In the genomic region with DNA sequence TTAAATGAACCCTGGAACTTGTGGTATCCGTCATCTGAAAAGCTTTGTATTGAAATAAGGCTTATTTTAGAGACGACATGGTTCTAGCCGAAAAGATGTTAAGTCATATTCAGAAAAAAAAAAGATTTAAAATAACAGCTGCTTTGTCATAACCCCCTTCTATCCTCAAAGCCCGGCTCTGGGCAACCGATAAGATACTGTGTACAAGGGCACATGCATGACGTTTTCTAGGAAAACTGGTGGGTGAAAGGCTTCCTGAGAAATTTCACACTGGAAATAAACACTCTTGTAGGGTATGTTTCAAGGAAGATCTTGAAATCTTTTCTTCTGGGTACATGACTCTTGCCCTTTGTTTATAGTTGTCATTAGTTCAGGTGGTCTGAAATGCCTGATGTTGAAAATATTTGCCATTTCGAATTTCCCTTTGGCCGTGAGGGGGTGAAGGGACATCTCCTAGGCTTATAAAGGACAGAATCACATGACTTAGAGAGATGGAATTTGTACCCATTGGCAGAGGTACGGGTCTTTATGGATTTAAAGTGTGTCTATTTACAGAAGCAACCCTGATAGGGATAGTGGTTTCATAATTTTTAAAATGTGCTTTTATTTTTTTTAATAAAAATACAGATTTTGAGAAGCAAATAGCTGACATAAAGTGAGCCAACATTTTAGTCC, we compare ENCODE assay signal across 21 cellular contexts.
"Had no signal": no experiment of that assay in that cellular context is flagged by ENCODE, and none has a peak within 500 bp of the region (broad histone marks: within the 10 kb centered on the region; RNA-seq: fewer than 3 reads in every experiment).

No MANE protein-coding gene starts in this region.

- H3K4me2 ChIP-seq: SK-N-SH had no signal

- H3K9ac ChIP-seq: SK-N-SH had no signal

- ATAC-seq: activated CD4-positive, alpha-beta T cell treated with anti-CD3 and anti-CD28 coated beads for 36 hours; WTC11 had no signal

- H3K9me3 ChIP-seq: ascending aorta, breast epithelium, esophagus squamous epithelium, ovary, sigmoid colon, SK-N-SH, suprapubic skin had no signal

- H3K27ac ChIP-seq: breast epithelium, ovary, suprapubic skin had no signal

- H3K27ac Mint-ChIP-seq: activated CD4-positive, alpha-beta T cell treated with anti-CD3 and anti-CD28 coated beads for 36 hours; activated naive CD4-positive, alpha-beta T cell treated with anti-CD3 and anti-CD28 coated beads, Interleukin-2, amount 50 U/mL, for 24 hours; mesothelial cell of epicardium; nephron; T-helper 2 cell treated with Interferon-gamma antibody and Interleukin-4, amounts not matched to agents 5 μg/mL and 100 μg/mL, for 36 hours; WTC11 had no signal

- H3K36me3 ChIP-seq: ascending aorta, breast epithelium, esophagus squamous epithelium, ovary, sigmoid colon, suprapubic skin had no signal

- DNase-seq: activated CD4-positive, alpha-beta T cell treated with anti-CD3 and anti-CD28 coated beads for 36 hours; activated CD4-positive, alpha-beta T cell treated with anti-CD3 and anti-CD28 coated beads, Interleukin-2, amount 50 U/mL, for 48 hours; activated gamma-delta T cell; effector CD8-positive, alpha-beta T cell; esophagus squamous epithelium; ovary; sigmoid colon; SK-N-SH; stimulated activated CD4-positive, alpha-beta T cell treated with anti-CD3 and anti-CD28 coated beads, Interleukin-12 subunit alpha, Interleukin-12 subunit beta, amount 100 ng/mL, for 4 hours; stimulated activated CD4-positive, alpha-beta T cell treated with anti-CD3 and anti-CD28 coated beads, Interleukin-1b, Interleukin-23, amount 100 ng/mL, for 48 hours; stimulated activated naive CD4-positive, alpha-beta T cell treated with Interleukin-2 at 50 U/mL for 16 hours had no signal

- H3K27me3 Mint-ChIP-seq: activated naive CD4-positive, alpha-beta T cell treated with anti-CD3 and anti-CD28 coated beads, Interleukin-2, amount 50 U/mL, for 24 hours had no signal

- H3K36me3 Mint-ChIP-seq: mesothelial cell of epicardium, WTC11 had no signal

- H3K4me1 ChIP-seq: breast epithelium had no signal

- H3K27me3 ChIP-seq: ascending aorta, breast epithelium, esophagus squamous epithelium, ovary, sigmoid colon, suprapubic skin had no signal

- H3K4me3 Mint-ChIP-seq: activated CD4-positive, alpha-beta T cell treated with anti-CD3 and anti-CD28 coated beads for 36 hours; activated naive CD4-positive, alpha-beta T cell treated with anti-CD3 and anti-CD28 coated beads, Interleukin-2, amount 50 U/mL, for 24 hours; mesothelial cell of epicardium; nephron; T-helper 2 cell treated with Interferon-gamma antibody and Interleukin-4, amounts not matched to agents 5 μg/mL and 100 μg/mL, for 36 hours; WTC11 had no signal

- H3K9me3 Mint-ChIP-seq: activated naive CD4-positive, alpha-beta T cell treated with anti-CD3 and anti-CD28 coated beads, Interleukin-2, amount 50 U/mL, for 24 hours; mesothelial cell of epicardium; nephron; T-helper 2 cell treated with Interferon-gamma antibody and Interleukin-4, amounts not matched to agents 5 μg/mL and 100 μg/mL, for 36 hours; WTC11 had no signal

- H3K4me1 Mint-ChIP-seq: nephron had no signal

- H3K4me3 ChIP-seq: ascending aorta, breast epithelium, esophagus squamous epithelium, ovary, sigmoid colon, suprapubic skin had no signal

- FAIRE-seq: endothelial cell of umbilical vein, TTC549 had no signal
